Comparison of ENCODE assay signal across 1 cellular context in genomic region chr9:120869726-120870125, GRCh38.
TF ChIP-seq lines count a peak whose summit lies in the region.

No MANE protein-coding gene starts in this region.

TF ChIP-seq in IMR-90, 13 proteins besides CTCF, POLR2A, EP300 and RAD21:
- TF ChIP-seq RFX5 (IDR thresholded peaks at IDR 0.05; ENCODE audit: low read depth, low read length) = no peak
- no peak for TF ChIP-seq MAZ (IDR thresholded peaks at IDR 0.05; ENCODE audit: borderline replicate concordance, low read depth, low read length)
- TF ChIP-seq, protein P1, sequence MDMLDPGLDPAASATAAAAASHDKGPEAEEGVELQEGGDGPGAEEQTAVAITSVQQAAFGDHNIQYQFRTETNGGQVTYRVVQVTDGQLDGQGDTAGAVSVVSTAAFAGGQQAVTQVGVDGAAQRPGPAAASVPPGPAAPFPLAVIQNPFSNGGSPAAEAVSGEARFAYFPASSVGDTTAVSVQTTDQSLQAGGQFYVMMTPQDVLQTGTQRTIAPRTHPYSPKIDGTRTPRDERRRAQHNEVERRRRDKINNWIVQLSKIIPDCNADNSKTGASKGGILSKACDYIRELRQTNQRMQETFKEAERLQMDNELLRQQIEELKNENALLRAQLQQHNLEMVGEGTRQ (IDR thresholded peaks at IDR 0.05; ENCODE audit: low read depth, low read length) = no peak
- no peak for TF ChIP-seq RCOR1 (IDR thresholded peaks at IDR 0.05; ENCODE audit: insufficient replicate concordance, low read length)
- TF ChIP-seq SMC3 (IDR thresholded peaks at IDR 0.05; ENCODE audit: low read depth, low read length) = no peak
- no peak for TF ChIP-seq FOS (IDR thresholded peaks at IDR 0.05; ENCODE audit: low read depth, low read length)
- TF ChIP-seq BHLHE40 (IDR thresholded peaks at IDR 0.05; ENCODE audit: low read depth, low read length) = no peak
- no peak for TF ChIP-seq CHD1 (IDR thresholded peaks at IDR 0.05; ENCODE audit: low read depth, low read length)
- TF ChIP-seq MXI1 (IDR thresholded peaks at IDR 0.05; ENCODE audit: borderline replicate concordance, low read depth, low read length) = no peak
- TF ChIP-seq ELK1 (IDR thresholded peaks at IDR 0.05; ENCODE audit: borderline replicate concordance, low read depth, low read length) = no peak
